ENCODE assay signal across 19 cellular contexts in the genomic region with DNA sequence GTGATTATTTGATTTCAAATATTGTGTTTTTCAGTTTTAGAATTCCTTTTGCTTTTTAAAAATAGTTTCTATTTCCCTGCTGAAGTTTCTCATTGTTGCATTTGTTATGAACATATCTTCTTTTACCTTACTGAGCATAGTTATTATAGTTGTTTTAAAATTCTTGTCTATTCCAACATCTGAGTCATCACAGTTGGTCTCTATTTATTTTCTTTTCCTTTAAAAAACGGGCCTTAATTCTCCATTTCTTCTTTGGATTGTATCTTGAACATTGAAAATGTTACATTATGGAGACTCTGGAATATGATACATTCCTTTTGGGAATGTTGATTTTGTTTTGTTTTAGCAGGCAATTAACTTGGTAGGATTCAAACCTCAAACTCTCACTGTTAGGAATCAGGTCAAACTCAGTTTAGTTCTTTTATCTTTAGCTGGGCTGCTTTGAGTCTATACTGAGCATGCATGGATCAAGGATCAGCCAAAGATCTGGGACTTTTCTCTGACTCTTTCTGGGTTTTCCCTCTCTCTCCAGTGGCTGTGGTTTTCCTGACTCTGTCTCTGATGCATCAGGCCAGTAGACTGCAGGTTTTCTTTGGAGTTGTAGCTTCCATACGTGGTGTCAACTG.
A peak's percentile ranks its signal among the peaks of the same experiment; 100 is the strongest.
DNase-seq lines count a peak whose midpoint lies in the region; ATAC-seq and TF ChIP-seq lines count a peak whose summit lies in the region.
"Had no signal": no experiment of that assay in that cellular context is flagged by ENCODE, and none has a peak within 500 bp of the region (broad histone marks: within the 10 kb centered on the region; RNA-seq: fewer than 3 reads in every experiment).

No MANE protein-coding gene starts in this region.

- H3K4me3 ChIP-seq in breast epithelium (no peak overlapping the region), mammary epithelial cell (replicated peaks in 1 of 3; ENCODE audit: insufficient read depth in 1 of 3, low read depth in 2 of 3, low read length in 3 of 3) (no peak overlapping the region)
- H3K4me3 ChIP-seq: GM12878 had no signal

- dilution Hi-C loops in mammary epithelial cell (cut with HindIII; ENCODE audit: low sequenced_read_pairs): no loop called here

- no peak overlapping the region for H3K27ac ChIP-seq in breast epithelium
- no peak overlapping the region for H3K27ac ChIP-seq in mammary epithelial cell (ENCODE audit: insufficient read depth, low read depth, low read length)
- H3K27ac ChIP-seq: 22Rv1 had no signal

- H3K27me3 ChIP-seq in breast epithelium (no peaks in the 10 kb centered on the region), mammary epithelial cell (ENCODE audit: insufficient read depth, low read length) (no peaks in the 10 kb centered on the region)

- H3K36me3 Mint-ChIP-seq in MCF 10A (ENCODE audit: insufficient read depth, unreplicated experiment): no peaks in the 10 kb centered on the region
- H3K36me3 Mint-ChIP-seq: CD14-positive monocyte had no signal

- POLR2A ChIA-PET in MCF 10A (lab: Yijun Ruan, JAX): interaction anchor here (0.7 to 3.4 kb wide), 6 partner anchors 8 to 806 kb away, joined by 3 to 32 read pairs (median 4); no protein-coding TSS in a partner anchor

- H3K4me1 ChIP-seq in breast epithelium (no peaks in the 10 kb centered on the region), mammary epithelial cell (ENCODE audit: insufficient read depth, low read length) (peaks cover 29% of the 10 kb centered on the region)
- H3K4me1 ChIP-seq: Caco-2 had no signal

- 79% methylated on average over 2 of the region's 2 CpGs for whole genome bisulfite sequencing in mammary epithelial cell (ENCODE audit: low coverage, missing lambda C conversion rate)

- intact Hi-C loops in MCF 10A (cut with micrococcal nuclease): no loop called here
- intact Hi-C loops in breast epithelium (cut with DNase I; ENCODE audit: low total_unique reads): loop anchor here (5.0 kb wide), 1 partner anchor 388 kb away; no protein-coding TSS in a partner anchor
- intact Hi-C loops in mammary epithelial cell (cut with micrococcal nuclease): no loop called here

- H3K27me3 Mint-ChIP-seq in MCF 10A (ENCODE audit: insufficient read depth, unreplicated experiment): no peaks in the 10 kb centered on the region

- H3K79me2 ChIP-seq in mammary epithelial cell (ENCODE audit: insufficient read depth, low read length): no peaks in the 10 kb centered on the region

- no peak overlapping the region for H2AFZ ChIP-seq in mammary epithelial cell (ENCODE audit: low read depth, low read length)

- DNase-seq in MCF 10A (ENCODE audit: unreplicated experiment): no peak
- DNase-seq in breast epithelium (ENCODE audit: low spot score in 2 of 2): no peak
- DNase-seq in mammary epithelial cell: peak; percentile 77
- peak; percentile 61 for DNase-seq in iris pigment epithelial cell (ENCODE audit: low read depth)
- DNase-seq in activated naive CD4-positive, alpha-beta T cell treated with anti-CD3 and anti-CD28 coated beads, Interleukin-2, amount 50 U/mL, for 16 hours: no peak
- DNase-seq in dedifferentiated amniotic fluid mesenchymal stem cell (ENCODE audit: extremely low spot score): no peak
- no peak for DNase-seq in NCI-H2107 (lab: John Stamatoyannopoulos, UW)
- DNase-seq: Caco-2, NCI-H1092 treated with DMSO at 0.1 percent for 48 hours, NCI-H1694 treated with DMSO at 0.1 percent for 48 hours, NCI-H446, NCI-H748 treated with DMSO at 0.1 percent for 48 hours had no signal

- H3K36me3 ChIP-seq in breast epithelium (no peaks in the 10 kb centered on the region), mammary epithelial cell (ENCODE audit: insufficient read depth, low read length) (no peaks in the 10 kb centered on the region)

- CTCF ChIA-PET in MCF 10A (lab: Yijun Ruan, JAX): interaction anchor here (0.5 to 1.5 kb wide), 4 partner anchors 8 to 319 kb away, joined by 3 to 8 read pairs (median 3); no protein-coding TSS in a partner anchor
- CTCF ChIA-PET in mammary epithelial cell (lab: Charles Lee; ENCODE audit: low non-redundant PET): interaction anchor here (0.6 kb wide), 1 partner anchor 317 kb away, joined by 5 read pairs; no protein-coding TSS in a partner anchor

- in situ Hi-C loops in mammary epithelial cell (cut with MboI; ENCODE audit: low sequenced_read_pairs in 2 of 2): no loop called here

- H4K20me1 ChIP-seq in mammary epithelial cell (ENCODE audit: insufficient read depth, low read length): no peaks in the 10 kb centered on the region

- BruUV-seq in MCF 10A (replicated peaks; lab: Mats Ljungman, UMichigan) (no TSS peak), mammary epithelial cell (replicated peaks; lab: Mats Ljungman, UMichigan) (no TSS peak)

- peak overlapping the region; percentile 79 for H3K27ac Mint-ChIP-seq in MCF 10A (ENCODE audit: low read depth, unreplicated experiment)
- H3K27ac Mint-ChIP-seq: CD14-positive monocyte had no signal

- H3K9me3 ChIP-seq in breast epithelium (peaks cover 0 to 5% of the 10 kb centered on the region in 2 donors), mammary epithelial cell (replicated peaks; ENCODE audit: insufficient read depth, low read length) (peaks cover 10% of the 10 kb centered on the region)
- H3K9me3 ChIP-seq: Caco-2 had no signal

- H3K4me2 ChIP-seq in mammary epithelial cell (ENCODE audit: insufficient read depth, low read depth, low read length): no peak overlapping the region

- H3K4me3 Mint-ChIP-seq in MCF 10A (ENCODE audit: unreplicated experiment): no peak overlapping the region
- H3K4me3 Mint-ChIP-seq: CD14-positive monocyte had no signal

- TF ChIP-seq POLR2A in breast epithelium (IDR thresholded peaks at IDR 0.05): no peak

- H3K9me3 Mint-ChIP-seq in MCF 10A (ENCODE audit: unreplicated experiment): no peaks in the 10 kb centered on the region

- H3K4me1 Mint-ChIP-seq in MCF 10A (ENCODE audit: insufficient read depth, unreplicated experiment): peaks cover 41% of the 10 kb centered on the region
- H3K4me1 Mint-ChIP-seq: CD14-positive monocyte had no signal

- no peak for ATAC-seq in GM21381 (IDR thresholded peaks at IDR 0.05; ENCODE audit: unreplicated experiment)
- ATAC-seq: GM12878, Panc1, Right ventricle myocardium inferior, SK-N-SH treated with all-trans-retinoic acid at 6 μM for 48 hours had no signal

- TF ChIP-seq CTCF in MCF 10A (IDR thresholded peaks at IDR 0.05; ENCODE audit: unreplicated experiment): no peak
- no peak for TF ChIP-seq CTCF in breast epithelium (IDR thresholded peaks at IDR 0.05)
- TF ChIP-seq CTCF in mammary epithelial cell (conservative IDR thresholded peaks at IDR 0.05 in 1 of 2, IDR thresholded peaks at IDR 0.05 in 1 of 2; ENCODE audit: extremely low read depth in 1 of 2, insufficient read depth in 1 of 2, low read depth in 1 of 2, low read length in 2 of 2): no peak

- H3K9ac ChIP-seq in mammary epithelial cell (ENCODE audit: insufficient read depth, low read length): no peak overlapping the region

Comparison
In these comparisons a context has a peak if more than half of its experiments do, and no peak if none do; other contexts are left out.
1. DNase-seq: peak in mammary epithelial cell (single experiment) and iris pigment epithelial cell (single experiment); none in MCF 10A (single experiment), breast epithelium (0 of 2), activated naive CD4-positive, alpha-beta T cell treated with anti-CD3 and anti-CD28 coated beads, Interleukin-2, amount 50 U/mL, for 16 hours (single experiment), dedifferentiated amniotic fluid mesenchymal stem cell (single experiment) and NCI-H2107 (single experiment).